In the genomic region with DNA sequence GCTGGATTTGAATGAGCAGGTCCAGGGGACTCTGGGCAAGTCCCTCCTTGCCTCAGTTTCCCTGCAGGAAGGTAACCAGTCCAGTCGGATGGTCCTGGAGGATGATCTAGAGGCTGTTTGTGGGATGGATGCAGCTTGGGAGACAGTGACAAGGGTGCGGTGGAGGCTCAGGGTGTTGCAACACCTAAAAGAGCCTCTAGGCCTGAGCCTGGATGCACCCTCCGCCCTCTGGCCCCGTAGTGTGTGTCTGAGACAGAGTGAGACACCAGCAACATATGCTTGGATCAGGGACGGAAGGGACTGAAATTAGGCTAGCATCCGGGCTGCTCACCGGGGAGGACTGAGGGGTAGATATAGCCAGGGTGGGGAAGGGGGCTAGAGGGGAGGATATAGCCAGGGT, we compare ENCODE assay signal across 8 cellular contexts.
DNase-seq lines count a peak whose midpoint lies in the region; ATAC-seq and TF ChIP-seq lines count a peak whose summit lies in the region.

No MANE protein-coding gene starts in this region.

- no peak overlapping the region for H3K27ac ChIP-seq in duodenal mucosa (ENCODE audit: low read depth, low read length)

- DNase-seq in GM12864 (ENCODE audit: low read depth) (no peak), SIG-M5 treated with dmso at 0.1 percent for 504 hours (lab: John Stamatoyannopoulos, UW; ENCODE audit: unreplicated experiment) (peak; percentile 71), NCI-H446 treated with DMSO at 0.1 percent for 48 hours (lab: John Stamatoyannopoulos, UW) (no peak), GM19240 (ENCODE audit: insufficient read length, low spot score) (no peak)

- H3K4me1 Mint-ChIP-seq in nephron, result peaks cover 19% of the 10 kb centered on the region

- H3K9ac ChIP-seq in duodenal mucosa (ENCODE audit: low read depth in 1 of 2, low read length in 2 of 2), result peak overlapping the region; percentile 33 to 47

- no peaks in the 10 kb centered on the region for H3K9me3 ChIP-seq in duodenal mucosa (ENCODE audit: control insufficient read depth in 1 of 2, low read length in 2 of 2)

- peaks cover 0 to 18% of the 10 kb centered on the region in 2 donors for H3K36me3 ChIP-seq in duodenal mucosa (ENCODE audit: control insufficient read depth in 1 of 2, insufficient read depth in 2 of 2, low read length in 2 of 2)

- no peaks in the 10 kb centered on the region for H3K9me3 Mint-ChIP-seq in nephron

- peak; percentile 16 for TF ChIP-seq CTCF in GM12864 (IDR thresholded peaks at IDR 0.05; ENCODE audit: low read depth, low read length, missing control alignments)
- TF ChIP-seq CTCF in nephron (IDR thresholded peaks at IDR 0.05; ENCODE audit: unreplicated experiment in 3 of 3), result no peak

- peak overlapping the region; percentile 53 to 78 (median 72) for H3K27ac Mint-ChIP-seq in nephron

- peak overlapping the region; percentile 96 to 98 (median 98) for H3K4me3 Mint-ChIP-seq in nephron

- ATAC-seq in GM21423 (IDR thresholded peaks at IDR 0.05; ENCODE audit: unreplicated experiment) (no peak), GM21526 (IDR thresholded peaks at IDR 0.05; ENCODE audit: low FRiP score, unreplicated experiment) (no peak)

- no peaks in the 10 kb centered on the region for H3K36me3 Mint-ChIP-seq in nephron (ENCODE audit: low read depth)

- no peaks in the 10 kb centered on the region for H3K27me3 ChIP-seq in duodenal mucosa (ENCODE audit: control insufficient read depth in 1 of 2, insufficient read depth in 2 of 2, low read length in 2 of 2)

- peaks cover 24 to 28% of the 10 kb centered on the region in 2 donors for H3K4me1 ChIP-seq in duodenal mucosa (ENCODE audit: control insufficient read depth in 1 of 2, insufficient read depth in 2 of 2, low read length in 2 of 2)

- H3K4me3 ChIP-seq in GM12864 (ENCODE audit: low read depth, low read length) (no peak overlapping the region), duodenal mucosa (ENCODE audit: low read depth in 1 of 2, low read length in 2 of 2) (peak overlapping the region; percentile 65 to 82)

- no peaks in the 10 kb centered on the region for H3K27me3 Mint-ChIP-seq in nephron (ENCODE audit: low read depth)
